Comparison of ENCODE assay signal across 22 cellular contexts in the genomic region with DNA sequence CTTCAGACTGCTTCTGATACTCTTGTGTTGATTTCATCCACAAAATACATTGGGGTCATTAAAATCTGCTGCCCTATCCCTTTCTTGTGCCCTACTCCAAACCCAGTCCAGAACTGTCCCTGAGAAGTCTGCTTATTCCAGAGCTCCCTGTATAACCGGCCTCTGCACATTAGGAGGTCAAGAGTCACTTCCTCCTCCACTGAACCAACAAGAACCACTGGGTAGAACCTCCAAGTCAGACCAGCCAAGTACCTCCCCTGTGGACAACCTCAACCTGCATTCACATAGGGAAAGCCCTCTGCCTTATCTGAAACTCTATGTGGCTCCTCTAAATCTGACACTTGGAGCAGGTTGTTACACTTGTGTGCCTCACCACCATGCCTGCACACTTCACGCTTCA. TPM values are rescaled to one million over a fixed set of nuclear protein-coding genes. Genes with fewer than 3 reads are reported as not detected.
DNase-seq lines count a peak whose midpoint lies in the region; ATAC-seq and TF ChIP-seq lines count a peak whose summit lies in the region.
"Had no signal": no experiment of that assay in that cellular context is flagged by ENCODE, and none has a peak within 500 bp of the region (broad histone marks: within the 10 kb centered on the region; RNA-seq: fewer than 3 reads in every experiment).

No MANE protein-coding gene starts in this region.

- no peaks in the 10 kb centered on the region for H3K9me3 Mint-ChIP-seq in activated T-cell treated with anti-CD3 and anti-CD28 coated beads, Interleukin-2, amount 50 U/mL, for 24 hours
- H3K9me3 Mint-ChIP-seq: activated T-cell treated with anti-CD3 and anti-CD28 coated beads, Interleukin-2, amount 50 U/mL, for 4 hours; naive thymus-derived CD8-positive, alpha-beta T cell; WTC11 had no signal

- TF ChIP-seq CTCF in sigmoid colon (IDR thresholded peaks at IDR 0.05) (no peak), adrenal gland (IDR thresholded peaks at IDR 0.05) (no peak), GM10266 (IDR thresholded peaks at IDR 0.05; ENCODE audit: control insufficient read depth, insufficient read depth, low read depth, missing control alignments) (no peak)

- H3K4me1 ChIP-seq in sigmoid colon (peaks cover 0 to 26% (median 23%) of the 10 kb centered on the region in 4 donors), adrenal gland (replicated peaks in 1 of 2) (peaks cover 0 to 14% of the 10 kb centered on the region in 2 donors)
- H3K4me1 ChIP-seq: pancreas, SJSA1 had no signal

- H3K4me3 Mint-ChIP-seq in activated T-cell treated with anti-CD3 and anti-CD28 coated beads, Interleukin-2, amount 50 U/mL, for 24 hours, result no peak overlapping the region
- H3K4me3 Mint-ChIP-seq: activated T-cell treated with anti-CD3 and anti-CD28 coated beads, Interleukin-2, amount 50 U/mL, for 4 hours; naive thymus-derived CD8-positive, alpha-beta T cell; WTC11 had no signal

- H3K27ac Mint-ChIP-seq in activated T-cell treated with anti-CD3 and anti-CD28 coated beads, Interleukin-2, amount 50 U/mL, for 24 hours, result peak overlapping the region; percentile 26
- H3K27ac Mint-ChIP-seq: WTC11 had no signal

- no peak for TF ChIP-seq POLR2A in sigmoid colon (IDR thresholded peaks at IDR 0.05)
- no peak for TF ChIP-seq POLR2A in adrenal gland (IDR thresholded peaks at IDR 0.05)

- H3K36me3 ChIP-seq in sigmoid colon, result peaks cover 9 to 85% (median 15%) of the 10 kb centered on the region in 4 donors
- peaks cover 0 to 54% of the 10 kb centered on the region in 2 donors for H3K36me3 ChIP-seq in adrenal gland (replicated peaks in 1 of 2)
- H3K36me3 ChIP-seq: uterus had no signal

- H3K9me3 ChIP-seq in sigmoid colon (no peaks in the 10 kb centered on the region), adrenal gland (replicated peaks in 1 of 3) (no peaks in the 10 kb centered on the region)
- H3K9me3 ChIP-seq: BLaER1, pancreas, SJSA1, uterus had no signal

- intact Hi-C loops in left ventricle myocardium superior (cut with micrococcal nuclease) (loop anchor here (10.0 kb wide), 1 partner anchor 90 kb away; no protein-coding TSS in a partner anchor), sigmoid colon (cut with DNase I) (loop anchor here (5.0 kb wide), 2 partner anchors 77 to 92 kb away; a partner anchor contains a TSS), adrenal gland (cut with DNase I) (loop anchor here in 1 of 2 donors (10.0 kb wide), 1 partner anchor 90 kb away; no protein-coding TSS in a partner anchor)

- peak overlapping the region in 3 of 4 donors; percentile 65 to 80 (median 72) for H3K27ac ChIP-seq in sigmoid colon
- no peak overlapping the region for H3K27ac ChIP-seq in adrenal gland
- H3K27ac ChIP-seq: BLaER1, pancreas, SJSA1, uterus had no signal

- DNase-seq in activated T-cell treated with anti-CD3 and anti-CD28 coated beads, Interleukin-2, amount 50 U/mL, for 24 hours, result no peak
- no peak for DNase-seq in activated T-cell treated with anti-CD3 and anti-CD28 coated beads, Interleukin-2, amount 50 U/mL, for 1 hour
- peak; percentile 3 for DNase-seq in HT-29 (ENCODE audit: low spot score)
- no peak for DNase-seq in left ventricle myocardium superior
- DNase-seq in sigmoid colon, result no peak
- no peak for DNase-seq in adrenal gland
- DNase-seq in GM10266 (ENCODE audit: extremely low spot score), result no peak
- DNase-seq: ACHN; activated naive CD4-positive, alpha-beta T cell treated with anti-CD3 and anti-CD28 coated beads, Interleukin-2, amount 50 U/mL, for 16 hours; activated T-cell treated with anti-CD3 and anti-CD28 coated beads, Interleukin-2, amount 50 U/mL, for 4 hours; effector CD4-positive, alpha-beta T cell; HCEC 1CT; naive thymus-derived CD8-positive, alpha-beta T cell; NCI-H1417; NCI-H2081 treated with DMSO at 0.1 percent for 48 hours; pancreas; uterus had no signal

- peaks cover 8% of the 10 kb centered on the region for H3K4me1 Mint-ChIP-seq in activated T-cell treated with anti-CD3 and anti-CD28 coated beads, Interleukin-2, amount 50 U/mL, for 24 hours (ENCODE audit: low read depth)

- no peak overlapping the region for H3K4me3 ChIP-seq in sigmoid colon
- no peak overlapping the region for H3K4me3 ChIP-seq in adrenal gland
- H3K4me3 ChIP-seq: BLaER1, pancreas, SJSA1, uterus had no signal

- peaks cover 94% of the 10 kb centered on the region for H3K36me3 Mint-ChIP-seq in activated T-cell treated with anti-CD3 and anti-CD28 coated beads, Interleukin-2, amount 50 U/mL, for 24 hours (ENCODE audit: low read depth)

- H3K27me3 ChIP-seq in sigmoid colon, result no peaks in the 10 kb centered on the region
- H3K27me3 ChIP-seq in adrenal gland, result no peaks in the 10 kb centered on the region
- H3K27me3 ChIP-seq: BLaER1, pancreas, SJSA1, uterus had no signal

- peak; percentile 12 for ATAC-seq in left ventricle myocardium superior
- ATAC-seq in GM19328 (IDR thresholded peaks at IDR 0.05; ENCODE audit: unreplicated experiment), result no peak
- ATAC-seq: activated T-cell treated with anti-CD3 and anti-CD28 coated beads, Interleukin-2, amount 50 U/mL, for 4 hours; naive thymus-derived CD8-positive, alpha-beta T cell; pancreas; sciatic nerve; WTC11 had no signal

- WGBS in sigmoid colon, 2 donors, result 59 to 84% methylated on average over 2 of the region's 2 CpGs
- 75 to 88% (median 78%) methylated on average over 2 of the region's 2 CpGs for WGBS in adrenal gland, 4 donors

- no peaks in the 10 kb centered on the region for H3K27me3 Mint-ChIP-seq in activated T-cell treated with anti-CD3 and anti-CD28 coated beads, Interleukin-2, amount 50 U/mL, for 24 hours
- H3K27me3 Mint-ChIP-seq: naive thymus-derived CD8-positive, alpha-beta T cell had no signal

- no peak for TF ChIP-seq EP300 in sigmoid colon (IDR thresholded peaks at IDR 0.05)

RNA-seq across cellular contexts. Expression of a gene that starts 22.1 kb away (rescaled TPM):
- total RNA-seq in HT-29 (2014; rRNA removed; shearing (Covaris generic)), result 24.1 and 31.3 TPM in 2 replicates
- total RNA-seq in left ventricle myocardium superior (32.9 TPM), sigmoid colon (10 to 100 TPM; 33.2 to 50.5 (median 42.7) TPM), adrenal gland (100 to 1,000 TPM in 1 of 8 donors, 10 to 100 TPM in 7; 39.8 to 102 (median 52.5) TPM)
- polyA plus RNA-seq in sigmoid colon (10 to 100 TPM in 2 of 3 donors, 1 to 10 TPM in 1; 7.6 to 19.3 (median 10.8) TPM), adrenal gland (10 to 100 TPM in 2 of 3 donors, 1 to 10 TPM in 1; 8.2 to 36.7 (median 15.1) TPM)

RNA-seq across cellular contexts. Expression of a gene that starts 25.3 kb away (rescaled TPM):
- 0.05 and 0.36 TPM in 2 replicates for total RNA-seq in HT-29 (2014; rRNA removed; shearing (Covaris generic))
- total RNA-seq in left ventricle myocardium superior (7.7 TPM), sigmoid colon (10 to 100 TPM; 11.3 to 25.7 (median 18.1) TPM), adrenal gland (1 to 10 TPM in 7 of 8 donors, under 1 TPM in 1; 0.85 to 7.7 (median 4.0) TPM)
- polyA plus RNA-seq in sigmoid colon (1 to 10 TPM; 2.8 to 9.7 (median 3.6) TPM), adrenal gland (1 to 10 TPM; 1.2 to 2.9 (median 1.5) TPM)

Comparison
In these comparisons a context has a peak if more than half of its experiments do, and no peak if none do; other contexts are left out.
1. H3K27ac ChIP-seq: peak in sigmoid colon (3 of 4); none in adrenal gland (0 of 5).